Comparison of ENCODE assay signal across 25 cellular contexts in genomic region chr22:46945481-46945880, GRCh38.
"Had no signal": no experiment of that assay in that cellular context is flagged by ENCODE, and none has a peak within 500 bp of the region (broad histone marks: within the 10 kb centered on the region; RNA-seq: fewer than 3 reads in every experiment).

No MANE protein-coding gene starts in this region.

- H3K4me3 ChIP-seq: SJCRH30, SK-N-MC had no signal

- H3K4me1 ChIP-seq: SJCRH30 had no signal

- H3K4me3 Mint-ChIP-seq: activated CD8-positive, alpha-beta T cell treated with anti-CD3 and anti-CD28 coated beads for 36 hours; activated naive CD4-positive, alpha-beta T cell treated with anti-CD3 and anti-CD28 coated beads, Interleukin-2, amount 10 ng/mL, durations not matched to agents 7 days and 5 days; activated naive CD8-positive, alpha-beta T cell; activated naive CD8-positive, alpha-beta T cell treated with anti-CD3 and anti-CD28 coated beads, Interleukin-2, amount 50 U/mL, for 24 hours; activated T-cell treated with anti-CD3 and anti-CD28 coated beads, Interleukin-2, amount 50 U/mL, for 4 hours; brain had no signal

- H3K27ac ChIP-seq: SJCRH30, SK-N-MC, WERI-Rb-1 had no signal

- DNase-seq: activated CD4-positive, alpha-beta T cell treated with anti-CD3 and anti-CD28 coated beads for 1 hour; activated CD4-positive, alpha-beta T cell treated with anti-CD3 and anti-CD28 coated beads for 48 hours; activated CD4-positive, CD25-positive, alpha-beta regulatory T cell; activated CD8-positive, alpha-beta T cell treated with anti-CD3 and anti-CD28 coated beads for 36 hours; activated effector memory CD4-positive, alpha-beta T cell treated with Interleukin-2 at 50 U/mL for 16 hours; activated naive CD4-positive, alpha-beta T cell treated with anti-CD3 and anti-CD28 coated beads, Interleukin-2, amount 10 ng/mL, durations not matched to agents 7 days and 5 days; activated naive CD8-positive, alpha-beta T cell treated with anti-CD3 and anti-CD28 coated beads, Interleukin-2, amount 50 U/mL, for 24 hours; activated T-cell treated with anti-CD3 and anti-CD28 coated beads, Interleukin-2, amount 50 U/mL, for 4 hours; anterior cingulate cortex; central memory CD4-positive, alpha-beta T cell; MM.1S; MV-4-11; NCI-H1092; NCI-H1436 treated with DMSO at 0.1 percent for 48 hours; NCI-H1694 treated with DMSO at 0.1 percent for 48 hours; NCI-H2029; NCI-H345; NCI-H524 treated with DMSO at 0.1 percent for 48 hours; SHP77; SJCRH30; T1000; WERI-Rb-1 had no signal

- H3K9me3 Mint-ChIP-seq: activated CD8-positive, alpha-beta T cell treated with anti-CD3 and anti-CD28 coated beads for 36 hours; activated naive CD4-positive, alpha-beta T cell treated with anti-CD3 and anti-CD28 coated beads, Interleukin-2, amount 10 ng/mL, durations not matched to agents 7 days and 5 days; activated naive CD8-positive, alpha-beta T cell treated with anti-CD3 and anti-CD28 coated beads, Interleukin-2, amount 50 U/mL, for 24 hours; activated T-cell treated with anti-CD3 and anti-CD28 coated beads, Interleukin-2, amount 50 U/mL, for 4 hours had no signal

- H3K27me3 ChIP-seq: SJCRH30 had no signal

- H3K9me3 ChIP-seq: SJCRH30 had no signal

- H3K27me3 Mint-ChIP-seq: activated CD8-positive, alpha-beta T cell treated with anti-CD3 and anti-CD28 coated beads for 36 hours; activated naive CD4-positive, alpha-beta T cell treated with anti-CD3 and anti-CD28 coated beads, Interleukin-2, amount 10 ng/mL, durations not matched to agents 7 days and 5 days; activated naive CD8-positive, alpha-beta T cell; activated naive CD8-positive, alpha-beta T cell treated with anti-CD3 and anti-CD28 coated beads, Interleukin-2, amount 50 U/mL, for 24 hours had no signal

- H3K36me3 ChIP-seq: SJCRH30, WERI-Rb-1 had no signal

- H3K27ac Mint-ChIP-seq: activated CD8-positive, alpha-beta T cell treated with anti-CD3 and anti-CD28 coated beads for 36 hours; activated naive CD4-positive, alpha-beta T cell treated with anti-CD3 and anti-CD28 coated beads, Interleukin-2, amount 10 ng/mL, durations not matched to agents 7 days and 5 days; activated naive CD8-positive, alpha-beta T cell; activated naive CD8-positive, alpha-beta T cell treated with anti-CD3 and anti-CD28 coated beads, Interleukin-2, amount 50 U/mL, for 24 hours had no signal
